27 cellular contexts compared by ENCODE assay signal in the genomic region with DNA sequence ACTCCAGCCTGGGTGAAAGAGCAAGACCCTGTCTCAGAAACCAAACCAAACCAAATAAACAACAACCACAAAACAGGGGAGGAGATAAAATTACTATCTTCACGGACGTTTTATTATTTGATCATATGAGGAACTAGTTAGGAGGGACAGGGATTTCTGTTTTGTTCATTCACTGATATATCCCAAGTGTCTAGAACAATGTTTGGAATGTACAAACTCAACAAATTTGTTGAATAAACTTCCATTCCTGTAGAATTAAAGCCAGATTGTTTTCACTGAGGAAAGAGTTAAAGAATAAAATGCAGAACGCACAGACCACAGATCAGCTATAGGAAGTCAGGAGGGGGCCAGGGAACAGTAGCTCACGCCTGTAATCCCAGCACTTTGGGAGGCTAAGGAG. TPM values are rescaled to one million over a fixed set of nuclear protein-coding genes. Genes with fewer than 3 reads are reported as not detected.
"Had no signal": no experiment of that assay in that cellular context is flagged by ENCODE, and none has a peak within 500 bp of the region (broad histone marks: within the 10 kb centered on the region; RNA-seq: fewer than 3 reads in every experiment).

No MANE protein-coding gene starts in this region.

- H3K4me3 Mint-ChIP-seq: activated CD8-positive, alpha-beta T cell treated with anti-CD3 and anti-CD28 coated beads for 36 hours; activated naive CD4-positive, alpha-beta T cell treated with anti-CD3 and anti-CD28 coated beads, Interleukin-2, amount 10 ng/mL, durations not matched to agents 7 days and 5 days; activated naive CD8-positive, alpha-beta T cell treated with anti-CD3 and anti-CD28 coated beads for 36 hours; activated T-cell treated with anti-CD3 and anti-CD28 coated beads, Interleukin-2, amount 50 U/mL, for 72 hours; T-helper 17 cell had no signal

- H3K9me3 ChIP-seq: adrenal gland, breast epithelium, MG63, Peyer's patch, SJCRH30 had no signal

- H3K27ac ChIP-seq: adrenal gland, breast epithelium, Peyer's patch, RWPE1, SJCRH30, VCaP had no signal

- H3K4me1 Mint-ChIP-seq: activated naive CD4-positive, alpha-beta T cell treated with anti-CD3 and anti-CD28 coated beads, Interleukin-2, amount 10 ng/mL, durations not matched to agents 7 days and 5 days; activated naive CD8-positive, alpha-beta T cell treated with anti-CD3 and anti-CD28 coated beads for 36 hours had no signal

- H3K36me3 ChIP-seq: adrenal gland, breast epithelium, MG63, Peyer's patch, SJCRH30 had no signal

- H3K4me3 ChIP-seq: adrenal gland, breast epithelium, MG63, Peyer's patch, SJCRH30 had no signal

- ATAC-seq: activated CD8-positive, alpha-beta T cell treated with anti-CD3 and anti-CD28 coated beads for 36 hours; activated T-cell treated with anti-CD3 and anti-CD28 coated beads, Interleukin-2, amount 50 U/mL, for 72 hours; T-helper 17 cell had no signal

- H3K27ac Mint-ChIP-seq: activated CD8-positive, alpha-beta T cell treated with anti-CD3 and anti-CD28 coated beads for 36 hours; activated naive CD4-positive, alpha-beta T cell treated with anti-CD3 and anti-CD28 coated beads, Interleukin-2, amount 10 ng/mL, durations not matched to agents 7 days and 5 days; activated naive CD8-positive, alpha-beta T cell treated with anti-CD3 and anti-CD28 coated beads for 36 hours; activated T-cell treated with anti-CD3 and anti-CD28 coated beads, Interleukin-2, amount 50 U/mL, for 72 hours; activated T-helper 2 cell treated with anti-CD3 and anti-CD28 coated beads, Interferon-gamma antibody, Interleukin-2, Interleukin-4, amounts not matched to agents 10 μg/mL and 5 μg/mL and 100 μg/mL, durations not matched to agents 14 hours and 24 hours and 36 hours; T-helper 17 cell had no signal

- H3K9me3 Mint-ChIP-seq: activated CD8-positive, alpha-beta T cell treated with anti-CD3 and anti-CD28 coated beads for 36 hours; activated naive CD4-positive, alpha-beta T cell treated with anti-CD3 and anti-CD28 coated beads, Interleukin-2, amount 10 ng/mL, durations not matched to agents 7 days and 5 days; activated naive CD8-positive, alpha-beta T cell treated with anti-CD3 and anti-CD28 coated beads for 36 hours; activated T-cell treated with anti-CD3 and anti-CD28 coated beads, Interleukin-2, amount 50 U/mL, for 72 hours; activated T-helper 2 cell treated with anti-CD3 and anti-CD28 coated beads, Interferon-gamma antibody, Interleukin-2, Interleukin-4, amounts not matched to agents 10 μg/mL and 5 μg/mL and 100 μg/mL, durations not matched to agents 14 hours and 24 hours and 36 hours had no signal

- H3K27me3 ChIP-seq: adrenal gland, breast epithelium, Peyer's patch, SJCRH30 had no signal

- DNase-seq: activated CD4-positive, CD25-positive, alpha-beta regulatory T cell; activated CD8-positive, alpha-beta memory T cell treated with anti-CD3 and anti-CD28 coated beads, Interleukin-2, amount 50 U/mL, for 4 hours; activated CD8-positive, alpha-beta T cell treated with anti-CD3 and anti-CD28 coated beads for 36 hours; activated gamma-delta T cell treated with Interleukin-2 at 50 U/mL for 16 hours; activated naive CD4-positive, alpha-beta T cell treated with anti-CD3 and anti-CD28 coated beads, Interleukin-2, amount 10 ng/mL, durations not matched to agents 7 days and 5 days; activated naive CD8-positive, alpha-beta T cell treated with anti-CD3 and anti-CD28 coated beads for 36 hours; activated T-cell treated with anti-CD3 and anti-CD28 coated beads, Interleukin-2, amount 50 U/mL, for 72 hours; adrenal gland; anterior cingulate cortex; caudate nucleus; MG63; MV-4-11; NCI-H1105; NCI-H1436; NCI-H1694 treated with DMSO at 0.1 percent for 48 hours; NCI-H2029 treated with DMSO at 0.1 percent for 48 hours; NCI-H446; NCI-H524; Peyer's patch; Right ventricle myocardium superior; T-helper 17 cell; T1000 had no signal

- H3K36me3 Mint-ChIP-seq: activated naive CD4-positive, alpha-beta T cell treated with anti-CD3 and anti-CD28 coated beads, Interleukin-2, amount 10 ng/mL, durations not matched to agents 7 days and 5 days; activated naive CD8-positive, alpha-beta T cell treated with anti-CD3 and anti-CD28 coated beads for 36 hours had no signal

- H3K4me1 ChIP-seq: adrenal gland, breast epithelium, Peyer's patch had no signal

RNA-seq across cellular contexts. Expression of a gene that starts 6.5 kb away (rescaled TPM):
- total RNA-seq: Right ventricle myocardium superior had no signal

RNA-seq across cellular contexts. Expression of a gene that starts 31.3 kb away (rescaled TPM):
- total RNA-seq: activated T-cell treated with anti-CD3 and anti-CD28 coated beads, Interleukin-2, amount 50 U/mL, for 72 hours; SJCRH30; T-helper 17 cell had no signal
